ENCODE assay signal across 8 cellular contexts in the genomic region with DNA sequence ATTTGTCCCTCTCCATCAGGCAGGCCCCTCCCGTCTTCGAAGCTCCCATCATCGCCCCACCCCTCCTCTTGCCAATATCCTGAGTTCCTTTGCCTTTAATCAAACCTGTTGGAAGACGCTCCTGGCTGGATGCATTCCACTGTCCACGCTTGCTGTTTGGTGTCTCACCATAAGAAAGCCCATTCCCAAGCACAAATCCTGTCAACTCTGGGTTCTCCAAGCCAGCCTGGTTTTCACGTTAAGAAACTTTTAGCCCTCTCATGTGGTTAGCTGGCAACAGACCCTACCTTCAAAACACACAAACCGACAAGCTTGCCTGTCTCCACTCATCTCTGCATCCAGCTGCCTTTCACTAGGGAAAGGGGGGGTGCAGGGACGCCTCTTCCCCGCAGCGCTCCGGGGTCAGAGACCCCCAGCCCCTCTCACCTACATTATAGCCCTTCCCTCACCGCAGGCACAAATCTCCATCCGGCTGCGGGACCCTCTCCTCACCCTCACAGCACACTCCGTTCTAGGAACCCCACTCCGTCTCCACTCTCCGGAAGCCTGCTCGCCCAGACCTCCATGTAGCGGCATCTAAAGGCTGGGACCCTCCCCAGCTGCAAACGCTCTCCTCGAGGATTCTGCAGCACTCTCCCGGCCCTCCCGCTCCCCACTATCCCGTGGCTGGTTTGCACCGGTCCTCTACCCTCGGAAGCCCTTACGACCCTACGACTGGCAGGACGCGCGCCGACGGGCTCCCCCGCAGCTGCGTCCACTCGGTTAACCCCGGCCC. TPM values are rescaled to one million over a fixed set of nuclear protein-coding genes. Genes with fewer than 3 reads are reported as not detected.
A peak's percentile ranks its signal among the peaks of the same experiment; 100 is the strongest.
DNase-seq lines count a peak whose midpoint lies in the region; ATAC-seq and TF ChIP-seq lines count a peak whose summit lies in the region.

No MANE protein-coding gene starts in this region.

- no peak for ATAC-seq in GM18858 (IDR thresholded peaks at IDR 0.05; ENCODE audit: unreplicated experiment)

- CTCF ChIA-PET in BJ (lab: Yijun Ruan, JAX), result interaction anchor here (0.6 to 4.7 kb wide), 6 partner anchors 18 to 229 kb away, joined by 3 to 25 read pairs (median 8); no protein-coding TSS in a partner anchor

- no peaks in the 10 kb centered on the region for H3K27me3 ChIP-seq in BJ (ENCODE audit: control insufficient read depth, insufficient read depth, low read length)

- peaks cover 32% of the 10 kb centered on the region for H3K4me1 Mint-ChIP-seq in HFFc6 (ENCODE audit: low read depth)
- peaks cover 40% of the 10 kb centered on the region for H3K4me1 Mint-ChIP-seq in activated naive CD8-positive, alpha-beta T cell (ENCODE audit: low read depth)

- no peaks in the 10 kb centered on the region; the same call in 1 of the 2 replicates for H3K27me3 Mint-ChIP-seq in HFFc6 (ENCODE audit: insufficient read depth)
- no peaks in the 10 kb centered on the region for H3K27me3 Mint-ChIP-seq in activated naive CD8-positive, alpha-beta T cell

- no peaks in the 10 kb centered on the region for H3K36me3 ChIP-seq in BJ (ENCODE audit: control insufficient read depth, insufficient read depth, low read length)

- no peaks in the 10 kb centered on the region for H3K9me3 ChIP-seq in iPS-18c (ENCODE audit: control insufficient read depth, insufficient read depth, low read length)

- no peak for DNase-seq in BJ (ENCODE audit: low read depth)
- DNase-seq in HFFc6, result peak; percentile 63
- DNase-seq in stimulated activated CD8-positive, alpha-beta memory T cell treated with anti-CD3 and anti-CD28 coated beads, Interleukin-4, amount 100 ng/mL, for 48 hours, result peak; percentile 23
- DNase-seq in DMS114 treated with DMSO at 0.1 percent for 48 hours (lab: John Stamatoyannopoulos, UW; ENCODE audit: unreplicated experiment), result no peak
- no peak for DNase-seq in NCI-H524 (lab: John Stamatoyannopoulos, UW)

- H3K36me3 Mint-ChIP-seq in HFFc6 (ENCODE audit: low read depth), result no peaks in the 10 kb centered on the region; the same call in 1 of the 2 replicates
- no peaks in the 10 kb centered on the region for H3K36me3 Mint-ChIP-seq in activated naive CD8-positive, alpha-beta T cell

- no peak for TF ChIP-seq CTCF in BJ (IDR thresholded peaks at IDR 0.05; ENCODE audit: insufficient read depth, low read depth, low read length)
- TF ChIP-seq CTCF in HFFc6 (IDR thresholded peaks at IDR 0.05), result no peak

- H3K4me3 Mint-ChIP-seq in HFFc6, result peak overlapping the region; percentile 98
- peak overlapping the region; percentile 83 for H3K4me3 Mint-ChIP-seq in activated naive CD8-positive, alpha-beta T cell

- H3K4me3 ChIP-seq in BJ (ENCODE audit: low read depth, low read length) (peak overlapping the region; percentile 89), iPS-18c (ENCODE audit: insufficient read depth, low read depth, low read length) (peak overlapping the region; percentile 94)

- POLR2A ChIA-PET in BJ (lab: Charles Lee), result no interaction called here

- H3K9me3 Mint-ChIP-seq in HFFc6, result no peaks in the 10 kb centered on the region
- H3K9me3 Mint-ChIP-seq in activated naive CD8-positive, alpha-beta T cell (ENCODE audit: low read depth), result no peaks in the 10 kb centered on the region

- peak overlapping the region; percentile 65 for H3K27ac Mint-ChIP-seq in HFFc6
- peak overlapping the region; percentile 67 for H3K27ac Mint-ChIP-seq in activated naive CD8-positive, alpha-beta T cell

RNA-seq across cellular contexts. Expression of a gene that starts 1.0 kb away (rescaled TPM):
- polyA plus RNA-seq in BJ (2011; rRNA removed), result 58.3 and 87.0 TPM in 2 replicates
- 45.8 and 64.5 TPM in 2 replicates for polyA minus RNA-seq in BJ (2011; rRNA and poly(A)+ RNA removed)
- 10 to 100 TPM; 42.7 to 52.1 (median 47.0) TPM for total RNA-seq in HFFc6 (2021; fragmentation: NEBNext Ultra II Directional; extraction: Animal tissue kit (Norgen Biotek cat#: 25700))

RNA-seq across cellular contexts. Expression of a gene that starts 1.0 kb away (rescaled TPM):
- 2.3 and 3.1 TPM in 2 replicates for polyA plus RNA-seq in BJ (2011; rRNA removed)
- 3.0 and 4.4 TPM in 2 replicates for polyA minus RNA-seq in BJ (2011; rRNA and poly(A)+ RNA removed)
- total RNA-seq in HFFc6 (2021; fragmentation: NEBNext Ultra II Directional; extraction: Animal tissue kit (Norgen Biotek cat#: 25700)), result 1 to 10 TPM in 5 of 6 experiments, under 1 TPM in 1; 0.91 to 2.2 (median 1.8) TPM

RNA-seq across cellular contexts. Expression of a gene that starts 46.9 kb away (rescaled TPM):
- 8.1 and 14.8 TPM in 2 replicates for polyA plus RNA-seq in BJ (2011; rRNA removed)
- polyA minus RNA-seq in BJ (2011; rRNA and poly(A)+ RNA removed), result 16.5 and 20.5 TPM in 2 replicates
- total RNA-seq in HFFc6 (2021; fragmentation: NEBNext Ultra II Directional; extraction: Animal tissue kit (Norgen Biotek cat#: 25700)), result 10 to 100 TPM; 10.5 to 18.2 (median 12.5) TPM

RNA-seq across cellular contexts. Expression of a gene that starts 54.7 kb away (rescaled TPM):
- 20.1 and 33.0 TPM in 2 replicates for polyA plus RNA-seq in BJ (2011; rRNA removed)
- polyA minus RNA-seq in BJ (2011; rRNA and poly(A)+ RNA removed), result 19.3 and 19.6 TPM in 2 replicates
- total RNA-seq in HFFc6 (2021; fragmentation: NEBNext Ultra II Directional; extraction: Animal tissue kit (Norgen Biotek cat#: 25700)), result 10 to 100 TPM; 25.7 to 29.1 (median 28.1) TPM

RNA-seq across cellular contexts. Expression of a gene that starts 54.7 kb away (rescaled TPM):
- polyA plus RNA-seq in BJ (2011; rRNA removed), result 0.02 and 0.04 TPM in 2 replicates
- not detected in 2 replicates for polyA minus RNA-seq in BJ (2011; rRNA and poly(A)+ RNA removed)
- total RNA-seq in HFFc6 (2021; fragmentation: NEBNext Ultra II Directional; extraction: Animal tissue kit (Norgen Biotek cat#: 25700)), result not detected

Comparison
In these comparisons a context has a peak if more than half of its experiments do, and no peak if none do; other contexts are left out.
1. DNase-seq: peak in HFFc6 (single experiment) and stimulated activated CD8-positive, alpha-beta memory T cell treated with anti-CD3 and anti-CD28 coated beads, Interleukin-4, amount 100 ng/mL, for 48 hours (single experiment); none in BJ (single experiment), DMS114 treated with DMSO at 0.1 percent for 48 hours (single experiment) and NCI-H524 (0 of 2).